ENCODE assay signal across 8 cellular contexts in the genomic region with DNA sequence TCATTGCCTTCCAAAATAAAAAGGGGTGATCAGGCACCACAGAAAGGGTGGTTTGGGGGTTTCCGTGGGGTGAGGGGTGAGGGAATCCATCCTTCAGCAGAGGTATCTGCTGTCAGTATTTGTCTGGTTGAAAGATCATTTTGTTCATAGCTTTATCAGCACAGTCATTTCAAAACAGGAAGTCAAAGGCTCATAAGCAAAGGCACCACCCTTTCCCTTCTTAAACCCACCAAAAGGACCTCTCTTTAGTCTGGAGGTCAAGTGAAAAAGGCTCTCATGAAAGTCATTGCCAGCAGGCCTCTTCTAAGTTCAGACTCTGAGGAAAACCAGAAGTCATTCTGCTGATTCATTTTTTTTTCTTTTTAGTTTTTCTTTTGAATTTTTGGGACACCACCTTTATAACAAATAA. TPM values are rescaled to one million over a fixed set of nuclear protein-coding genes. Genes with fewer than 3 reads are reported as not detected.
DNase-seq lines count a peak whose midpoint lies in the region; ATAC-seq and TF ChIP-seq lines count a peak whose summit lies in the region.

No MANE protein-coding gene starts in this region.

- ATAC-seq in GM19397 (IDR thresholded peaks at IDR 0.05; ENCODE audit: unreplicated experiment): peak; percentile 33
- no peak for ATAC-seq in gastrocnemius medialis

- H3K36me3 Mint-ChIP-seq in activated naive CD8-positive, alpha-beta T cell: peaks cover 2% of the 10 kb centered on the region
- peaks cover 15% of the 10 kb centered on the region for H3K36me3 Mint-ChIP-seq in stimulated activated naive CD8-positive, alpha-beta T cell treated with anti-CD3 and anti-CD28 coated beads, Interleukin-15, Interleukin-2, amounts not matched to agents 100 ng/mL and 50 ng/mL, for 24 hours (ENCODE audit: low read depth)

- no peaks in the 10 kb centered on the region for H3K9me3 Mint-ChIP-seq in activated naive CD8-positive, alpha-beta T cell (ENCODE audit: low read depth)
- H3K9me3 Mint-ChIP-seq in stimulated activated naive CD8-positive, alpha-beta T cell treated with anti-CD3 and anti-CD28 coated beads, Interleukin-15, Interleukin-2, amounts not matched to agents 100 ng/mL and 50 ng/mL, for 24 hours: no peaks in the 10 kb centered on the region

- peak overlapping the region; percentile 74 for H3K4me3 Mint-ChIP-seq in activated naive CD8-positive, alpha-beta T cell
- H3K4me3 Mint-ChIP-seq in stimulated activated naive CD8-positive, alpha-beta T cell treated with anti-CD3 and anti-CD28 coated beads, Interleukin-15, Interleukin-2, amounts not matched to agents 100 ng/mL and 50 ng/mL, for 24 hours: peak overlapping the region; percentile 69

- TF ChIP-seq CTCF in gastrocnemius medialis (IDR thresholded peaks at IDR 0.05 in 4 of 5, conservative IDR thresholded peaks at IDR 0.05 in 1 of 5): no peak

- no peaks in the 10 kb centered on the region for H3K36me3 ChIP-seq in gastrocnemius medialis

- H3K4me1 ChIP-seq in gastrocnemius medialis: peaks cover 16 to 17% of the 10 kb centered on the region in 2 donors

- no peaks in the 10 kb centered on the region for H3K9me3 ChIP-seq in gastrocnemius medialis

- H3K4me1 Mint-ChIP-seq in activated naive CD8-positive, alpha-beta T cell (ENCODE audit: low read depth): peaks cover 87% of the 10 kb centered on the region
- peaks cover 83% of the 10 kb centered on the region for H3K4me1 Mint-ChIP-seq in stimulated activated naive CD8-positive, alpha-beta T cell treated with anti-CD3 and anti-CD28 coated beads, Interleukin-15, Interleukin-2, amounts not matched to agents 100 ng/mL and 50 ng/mL, for 24 hours (ENCODE audit: low read depth)

- peak overlapping the region; percentile 9; the same call in 1 of the 2 replicates for H3K4me3 ChIP-seq in Jurkat, Clone E6-1 (ENCODE audit: low read length)
- H3K4me3 ChIP-seq in gastrocnemius medialis: no peak overlapping the region

- peak overlapping the region in 2 of 4 donors; percentile 24 to 43 for H3K27ac ChIP-seq in gastrocnemius medialis

- no peak for TF ChIP-seq POLR2A in gastrocnemius medialis (IDR thresholded peaks at IDR 0.05)

- H3K27ac Mint-ChIP-seq in activated naive CD8-positive, alpha-beta T cell: peak overlapping the region; percentile 87
- H3K27ac Mint-ChIP-seq in stimulated activated naive CD8-positive, alpha-beta T cell treated with anti-CD3 and anti-CD28 coated beads, Interleukin-15, Interleukin-2, amounts not matched to agents 100 ng/mL and 50 ng/mL, for 24 hours: peak overlapping the region; percentile 85

- peaks cover 4 to 5% (median 5%) of the 10 kb centered on the region in 3 donors for H3K27me3 ChIP-seq in gastrocnemius medialis

- DNase-seq in CD1c-positive myeloid dendritic cell (ENCODE audit: extremely low spot score): peak; percentile 86
- no peak for DNase-seq in Jurkat, Clone E6-1 (ENCODE audit: low read depth, low spot score)
- DNase-seq in NCI-H2196 (lab: John Stamatoyannopoulos, UW; ENCODE audit: unreplicated experiment): no peak
- no peak for DNase-seq in OCI-M2 (lab: John Stamatoyannopoulos, UW; ENCODE audit: unreplicated experiment)
- no peak for DNase-seq in gastrocnemius medialis

- in situ Hi-C loops in gastrocnemius medialis (cut with MboI; ENCODE audit: low sequenced_read_pairs in 4 of 4): no loop called here

- no peaks in the 10 kb centered on the region for H3K27me3 Mint-ChIP-seq in activated naive CD8-positive, alpha-beta T cell
- H3K27me3 Mint-ChIP-seq in stimulated activated naive CD8-positive, alpha-beta T cell treated with anti-CD3 and anti-CD28 coated beads, Interleukin-15, Interleukin-2, amounts not matched to agents 100 ng/mL and 50 ng/mL, for 24 hours: no peaks in the 10 kb centered on the region

- intact Hi-C loops in gastrocnemius medialis (cut with DNase I; ENCODE audit: low total_unique reads): no loop called here

RNA-seq across cellular contexts. Expression of a gene that starts 6.2 kb away (rescaled TPM):
- 104 TPM for polyA plus RNA-seq in Jurkat, Clone E6-1 (2012; ENCODE audit: insufficient read depth, insufficient read length)
- total RNA-seq in gastrocnemius medialis: 1 to 10 TPM in 3 of 4 donors, under 1 TPM in 1; 0.17 to 2.1 (median 1.4) TPM
